ENCODE assay signal across 8 cellular contexts in the genomic region with DNA sequence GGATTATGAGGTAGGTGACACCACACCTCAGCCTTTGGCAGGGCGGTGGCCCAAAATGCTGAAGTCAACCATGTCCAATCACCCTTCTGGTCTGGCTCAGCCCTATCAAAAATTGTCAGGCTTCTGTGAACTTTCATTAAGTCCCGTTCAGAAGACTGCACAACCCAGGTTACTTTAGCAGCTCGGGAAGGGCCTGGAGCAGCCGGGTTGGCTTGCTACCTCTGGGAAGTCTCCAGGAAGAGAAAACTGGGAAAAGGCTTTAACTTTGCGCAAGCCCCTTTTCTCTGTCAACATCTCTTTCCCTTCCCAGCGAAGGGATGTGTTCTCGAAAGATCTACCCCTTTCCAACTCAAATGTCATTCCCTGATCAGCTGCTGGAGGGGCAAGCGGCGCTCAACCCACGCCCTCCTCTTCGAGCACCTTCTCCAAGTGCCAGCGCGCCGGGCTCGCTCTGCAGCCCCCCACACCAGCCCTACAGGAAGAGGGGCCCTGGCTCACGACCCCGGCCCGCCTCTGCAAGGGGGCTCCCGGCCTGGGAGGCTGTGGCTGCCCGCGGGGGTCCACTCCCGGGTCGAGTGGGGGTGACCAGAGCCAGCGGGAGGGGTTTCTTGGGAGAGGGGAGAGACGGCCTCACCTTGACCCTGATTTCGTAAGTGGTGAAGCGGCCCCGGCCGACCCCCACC. TPM values are rescaled to one million over a fixed set of nuclear protein-coding genes. Genes with fewer than 3 reads are reported as not detected.
DNase-seq lines count a peak whose midpoint lies in the region; ATAC-seq, FAIRE-seq and TF ChIP-seq lines count a peak whose summit lies in the region.

No MANE protein-coding gene starts in this region.

- no peak for TF ChIP-seq RAD21 in neural cell (conservative IDR thresholded peaks at IDR 0.05)

- peak overlapping the region; percentile 90 for H3K4me3 Mint-ChIP-seq in activated T-helper 2 cell treated with anti-CD3 and anti-CD28 coated beads, Interferon-gamma antibody, Interleukin-2, Interleukin-4, amounts not matched to agents 10 μg/mL and 5 μg/mL and 100 μg/mL, durations not matched to agents 14 hours and 24 hours and 36 hours (ENCODE audit: low read depth)

- H3K36me3 ChIP-seq in neural cell (ENCODE audit: insufficient read depth, low read length), result no peaks in the 10 kb centered on the region

- TF ChIP-seq CTCF in neural cell (IDR thresholded peaks at IDR 0.05; ENCODE audit: poor library complexity, severe bottlenecking), result no peak

- H3K27ac ChIP-seq in neural cell (ENCODE audit: low read length), result peak overlapping the region; percentile 93

- FAIRE-seq in frontal cortex (lab: Jason Lieb, UNC), result no peak

- H3K9me2 ChIP-seq in neural cell (ENCODE audit: insufficient read depth, low read length), result no peaks in the 10 kb centered on the region

- peaks cover 14% of the 10 kb centered on the region for H3K4me1 Mint-ChIP-seq in activated T-helper 2 cell treated with anti-CD3 and anti-CD28 coated beads, Interferon-gamma antibody, Interleukin-2, Interleukin-4, amounts not matched to agents 10 μg/mL and 5 μg/mL and 100 μg/mL, durations not matched to agents 14 hours and 24 hours and 36 hours (ENCODE audit: low read depth)

- ATAC-seq in HG02938 (IDR thresholded peaks at IDR 0.05; ENCODE audit: unreplicated experiment), result peak; percentile 2

- peak overlapping the region; percentile 60 for H3K27ac Mint-ChIP-seq in activated T-helper 2 cell treated with anti-CD3 and anti-CD28 coated beads, Interferon-gamma antibody, Interleukin-2, Interleukin-4, amounts not matched to agents 10 μg/mL and 5 μg/mL and 100 μg/mL, durations not matched to agents 14 hours and 24 hours and 36 hours

- peak overlapping the region; percentile 90 for H3K4me2 ChIP-seq in neural cell (ENCODE audit: low read length)

- H3K9ac ChIP-seq in neural cell (ENCODE audit: low read length), result peak overlapping the region; percentile 89

- peak; percentile 12 for DNase-seq in activated gamma-delta T cell treated with Interleukin-2 at 50 U/mL for 16 hours
- DNase-seq in activated gamma-delta T cell (lab: John Stamatoyannopoulos, UW), result no peak
- DNase-seq in NCI-H748 treated with DMSO at 0.1 percent for 48 hours (lab: John Stamatoyannopoulos, UW), result peak; percentile 35
- peak; percentile 26 for DNase-seq in activated T-helper 2 cell treated with anti-CD3 and anti-CD28 coated beads, Interferon-gamma antibody, Interleukin-2, Interleukin-4, amounts not matched to agents 10 μg/mL and 5 μg/mL and 100 μg/mL, durations not matched to agents 14 hours and 24 hours and 36 hours (ENCODE audit: low spot score)
- DNase-seq in frontal cortex (ENCODE audit: low spot score in 2 of 2), result peak; percentile 64
- DNase-seq in retina, result no peak

- peaks cover 8% of the 10 kb centered on the region for H3K27me3 Mint-ChIP-seq in activated T-helper 2 cell treated with anti-CD3 and anti-CD28 coated beads, Interferon-gamma antibody, Interleukin-2, Interleukin-4, amounts not matched to agents 10 μg/mL and 5 μg/mL and 100 μg/mL, durations not matched to agents 14 hours and 24 hours and 36 hours (ENCODE audit: low read depth)

- H3K4me3 ChIP-seq in neural cell (ENCODE audit: low read length), result peak overlapping the region; percentile 93

- no peaks in the 10 kb centered on the region for H3K27me3 ChIP-seq in neural cell (ENCODE audit: insufficient read depth, low read depth, low read length)

- H3K36me3 Mint-ChIP-seq in activated T-helper 2 cell treated with anti-CD3 and anti-CD28 coated beads, Interferon-gamma antibody, Interleukin-2, Interleukin-4, amounts not matched to agents 10 μg/mL and 5 μg/mL and 100 μg/mL, durations not matched to agents 14 hours and 24 hours and 36 hours (ENCODE audit: low read depth), result peaks cover 10% of the 10 kb centered on the region

- peaks cover 4% of the 10 kb centered on the region for H3F3A ChIP-seq in neural cell (ENCODE audit: insufficient read depth, low read length, poor library complexity, severe bottlenecking)

- intact Hi-C loops in activated T-helper 2 cell treated with anti-CD3 and anti-CD28 coated beads, Interferon-gamma antibody, Interleukin-2, Interleukin-4, amounts not matched to agents 10 μg/mL and 5 μg/mL and 100 μg/mL, durations not matched to agents 14 hours and 24 hours and 36 hours (cut with micrococcal nuclease), result no loop called here

- H3K9me3 Mint-ChIP-seq in activated T-helper 2 cell treated with anti-CD3 and anti-CD28 coated beads, Interferon-gamma antibody, Interleukin-2, Interleukin-4, amounts not matched to agents 10 μg/mL and 5 μg/mL and 100 μg/mL, durations not matched to agents 14 hours and 24 hours and 36 hours, result no peaks in the 10 kb centered on the region

- H2AFZ ChIP-seq in neural cell (ENCODE audit: low read depth, low read length), result peak overlapping the region; percentile 98

- peaks cover 22% of the 10 kb centered on the region for H3K79me2 ChIP-seq in neural cell (replicated peaks; ENCODE audit: insufficient read depth, low read length)

- no peak for TF ChIP-seq EP300 in neural cell (conservative IDR thresholded peaks at IDR 0.05; ENCODE audit: poor library complexity, severe bottlenecking)

- no peaks in the 10 kb centered on the region for H3K9me3 ChIP-seq in neural cell (ENCODE audit: low read length)

- no peaks in the 10 kb centered on the region for H4K20me1 ChIP-seq in neural cell (ENCODE audit: insufficient read depth)

TF ChIP-seq in neural cell, 6 proteins besides CTCF, POLR2A, EP300 and RAD21:
- TF ChIP-seq SMC3 (conservative IDR thresholded peaks at IDR 0.05; ENCODE audit: poor library complexity) (no peak), TAF1 (IDR thresholded peaks at IDR 0.05; ENCODE audit: low read depth) (peak; percentile 13)

RNA-seq across cellular contexts. Expression of a gene that starts 0.6 kb away (rescaled TPM):
- total RNA-seq in activated T-helper 2 cell treated with anti-CD3 and anti-CD28 coated beads, Interferon-gamma antibody, Interleukin-2, Interleukin-4, amounts not matched to agents 10 μg/mL and 5 μg/mL and 100 μg/mL, durations not matched to agents 14 hours and 24 hours and 36 hours, result 73.4 and 73.9 TPM in 2 replicates
- 210 TPM for total RNA-seq in frontal cortex
- 116 and 135 TPM in 2 replicates for polyA plus RNA-seq in neural cell
- 60.1 and 69.1 TPM in 2 replicates for polyA minus RNA-seq in neural cell

RNA-seq across cellular contexts. Expression of a gene that starts 34.6 kb away (rescaled TPM):
- total RNA-seq in activated T-helper 2 cell treated with anti-CD3 and anti-CD28 coated beads, Interferon-gamma antibody, Interleukin-2, Interleukin-4, amounts not matched to agents 10 μg/mL and 5 μg/mL and 100 μg/mL, durations not matched to agents 14 hours and 24 hours and 36 hours, result 4.7 and 5.5 TPM in 2 replicates
- total RNA-seq in frontal cortex, result 10.2 TPM
- 3.3 and 4.5 TPM in 2 replicates for polyA plus RNA-seq in neural cell
- 13.6 and 14.8 TPM in 2 replicates for polyA minus RNA-seq in neural cell

Comparison
In these comparisons a context has a peak if more than half of its experiments do, and no peak if none do; other contexts are left out.
1. DNase-seq: peak in activated gamma-delta T cell treated with Interleukin-2 at 50 U/mL for 16 hours (single experiment), NCI-H748 treated with DMSO at 0.1 percent for 48 hours (single experiment), activated T-helper 2 cell treated with anti-CD3 and anti-CD28 coated beads, Interferon-gamma antibody, Interleukin-2, Interleukin-4, amounts not matched to agents 10 μg/mL and 5 μg/mL and 100 μg/mL, durations not matched to agents 14 hours and 24 hours and 36 hours (single experiment) and frontal cortex (2 of 2); none in activated gamma-delta T cell (single experiment) and retina (single experiment).